ENCODE assay signal across 13 cellular contexts in the genomic region with DNA sequence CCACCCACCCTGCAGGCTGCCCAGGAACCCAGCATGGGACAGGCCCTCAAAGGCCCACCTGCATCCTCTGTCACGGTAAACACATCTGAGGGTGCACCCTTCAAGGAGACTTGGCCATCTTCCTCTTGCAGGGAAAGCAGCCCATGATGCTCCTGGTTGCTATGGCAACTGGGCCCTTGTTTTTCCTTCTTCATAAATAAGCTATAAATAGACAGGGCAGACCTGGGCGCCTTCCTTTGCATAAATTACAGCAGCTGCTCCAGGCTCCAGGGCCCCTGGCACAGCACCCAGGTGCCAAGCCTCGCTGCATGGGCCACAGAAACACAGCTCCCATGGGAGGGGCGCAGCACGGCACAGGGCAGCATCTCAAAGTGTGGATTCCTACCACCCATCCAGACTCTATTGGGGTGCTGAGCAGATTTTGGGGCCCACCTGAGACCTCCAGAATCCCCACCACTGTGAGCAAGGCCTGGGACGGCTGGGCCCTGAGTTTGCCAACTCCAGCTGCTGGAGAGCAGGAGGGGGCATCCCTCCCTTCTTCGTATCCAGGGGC. TPM values are rescaled to one million over a fixed set of nuclear protein-coding genes. Genes with fewer than 3 reads are reported as not detected.
DNase-seq lines count a peak whose midpoint lies in the region; ATAC-seq and TF ChIP-seq lines count a peak whose summit lies in the region.
"Had no signal": no experiment of that assay in that cellular context is flagged by ENCODE, and none has a peak within 500 bp of the region (broad histone marks: within the 10 kb centered on the region; RNA-seq: fewer than 3 reads in every experiment).

No MANE protein-coding gene starts in this region.

- intact Hi-C loops in prostate gland (cut with DNase I), result no loop called here

- ATAC-seq in HG02571 (IDR thresholded peaks at IDR 0.05; ENCODE audit: unreplicated experiment), result no peak
- ATAC-seq: activated CD4-positive, CD25-positive, alpha-beta regulatory T cell treated with anti-CD3 and anti-CD28 coated beads, Interleukin-2, amount 50 U/mL, for 24 hours; stimulated activated naive CD8-positive, alpha-beta T cell treated with anti-CD3 and anti-CD28 coated beads, Interleukin-15, Interleukin-2, amounts not matched to agents 100 U/mL and 50 U/mL, for 24 hours had no signal

- DNase-seq in DMS53 (lab: John Stamatoyannopoulos, UW), result peak; percentile 82
- DNase-seq in DMS53 treated with DMSO at 0.1 percent for 48 hours (lab: John Stamatoyannopoulos, UW; ENCODE audit: unreplicated experiment), result no peak
- DNase-seq in NCI-H2107 (lab: John Stamatoyannopoulos, UW), result peak; percentile 73
- peak; percentile 10 for DNase-seq in astrocyte of the spinal cord (ENCODE audit: low read depth, low spot score)
- DNase-seq in osteocyte (ENCODE audit: extremely low spot score, unreplicated experiment), result peak; percentile 74
- DNase-seq in kidney glomerular epithelial cell (lab: John Stamatoyannopoulos, UW), result no peak
- no peak for DNase-seq in prostate gland (ENCODE audit: low spot score)
- DNase-seq: central memory CD4-positive, alpha-beta T cell; MG63; stimulated activated naive CD8-positive, alpha-beta T cell treated with anti-CD3 and anti-CD28 coated beads, Interleukin-15, Interleukin-2, amounts not matched to agents 100 U/mL and 50 U/mL, for 24 hours had no signal

- TF ChIP-seq POLR2A in prostate gland (IDR thresholded peaks at IDR 0.05), result no peak

- H3K9me3 ChIP-seq in prostate gland, result no peaks in the 10 kb centered on the region
- H3K9me3 ChIP-seq: MG63 had no signal

- no peaks in the 10 kb centered on the region for H3K4me1 ChIP-seq in prostate gland (replicated peaks)

- H3K27me3 Mint-ChIP-seq in osteocyte (ENCODE audit: unreplicated experiment), result peaks cover 23% of the 10 kb centered on the region

- H3K27me3 ChIP-seq in prostate gland (replicated peaks; ENCODE audit: insufficient read depth), result no peaks in the 10 kb centered on the region
- H3K27me3 ChIP-seq: MG63 had no signal

- 72% methylated on average over 7 of the region's 7 CpGs for WGBS in prostate gland

- no peak overlapping the region for H3K4me3 Mint-ChIP-seq in osteocyte (ENCODE audit: unreplicated experiment)

- H3K36me3 Mint-ChIP-seq in osteocyte (ENCODE audit: unreplicated experiment), result no peaks in the 10 kb centered on the region

- no peak overlapping the region for H3K27ac Mint-ChIP-seq in osteocyte (ENCODE audit: unreplicated experiment)

- no peak overlapping the region for H3K4me3 ChIP-seq in astrocyte of the spinal cord (ENCODE audit: low read depth, low read length)
- H3K4me3 ChIP-seq in prostate gland, result no peak overlapping the region
- H3K4me3 ChIP-seq: MG63 had no signal

- H3K4me1 Mint-ChIP-seq in osteocyte (ENCODE audit: unreplicated experiment), result peaks cover 2% of the 10 kb centered on the region

- H3K36me3 ChIP-seq in prostate gland, result no peaks in the 10 kb centered on the region
- H3K36me3 ChIP-seq: MG63 had no signal

- H3K27ac ChIP-seq in prostate gland, result no peak overlapping the region
- H3K27ac ChIP-seq: 22Rv1 had no signal

- TF ChIP-seq CTCF in astrocyte of the spinal cord (IDR thresholded peaks at IDR 0.05; ENCODE audit: low read depth, low read length) (no peak), osteocyte (IDR thresholded peaks at IDR 0.05) (no peak), prostate gland (IDR thresholded peaks at IDR 0.05) (no peak)

- in situ Hi-C loops in astrocyte of the spinal cord (cut with HindIII; ENCODE audit: low sequenced_read_pairs), result no loop called here

- no peaks in the 10 kb centered on the region for H3K9me3 Mint-ChIP-seq in osteocyte (ENCODE audit: unreplicated experiment)

RNA-seq across cellular contexts. Expression of gene PSMB7, which starts 5.8 kb away (rescaled TPM):
- total RNA-seq in osteocyte, result 140 and 151 TPM in 2 replicates
- total RNA-seq in prostate gland, result 100 to 1,000 TPM; 150 to 158 TPM

RNA-seq across cellular contexts. Expression of gene ADGRD2, which starts 29.2 kb away (rescaled TPM):
- total RNA-seq in osteocyte (not detected in 2 replicates), prostate gland (1 to 10 TPM; 1.0 to 4.0 TPM)

Comparison
In these comparisons a context has a peak if more than half of its experiments do, and no peak if none do; other contexts are left out.
1. DNase-seq: peak in DMS53 (single experiment), NCI-H2107 (single experiment), astrocyte of the spinal cord (single experiment) and osteocyte (single experiment); none in DMS53 treated with DMSO at 0.1 percent for 48 hours (single experiment), kidney glomerular epithelial cell (single experiment) and prostate gland (single experiment).